Comparison of ENCODE assay signal across 8 cellular contexts in the genomic region with DNA sequence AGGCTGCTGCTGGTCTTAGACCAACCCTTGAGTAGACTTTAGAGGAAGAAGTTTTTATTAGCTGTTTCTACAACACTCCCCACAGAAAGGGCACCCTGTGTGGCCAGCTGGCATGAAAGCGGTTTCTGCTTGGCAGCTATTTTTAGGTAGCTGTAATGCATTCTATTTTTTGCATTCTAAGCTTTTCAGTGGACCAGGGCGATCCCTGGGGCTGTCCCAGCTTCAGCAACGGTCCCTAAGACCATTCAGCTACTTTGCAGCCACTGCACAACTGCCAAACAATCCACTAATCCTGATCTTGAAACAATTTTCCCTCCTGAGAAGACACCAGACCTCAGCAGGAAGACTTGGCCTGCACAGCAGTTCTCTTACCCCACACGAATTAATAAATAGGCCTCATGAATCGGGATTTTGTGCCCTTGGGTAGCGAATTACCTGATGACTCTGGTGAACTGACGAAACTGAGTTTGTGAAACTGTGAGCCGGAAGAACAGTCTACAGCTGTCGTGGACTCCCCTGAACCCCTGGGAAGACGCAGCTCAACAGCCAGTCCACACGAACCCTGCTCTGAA. TPM values are rescaled to one million over a fixed set of nuclear protein-coding genes. Genes with fewer than 3 reads are reported as not detected.
DNase-seq lines count a peak whose midpoint lies in the region; ATAC-seq and TF ChIP-seq lines count a peak whose summit lies in the region.

No MANE protein-coding gene starts in this region.

- H3K9me3 Mint-ChIP-seq in osteocyte (ENCODE audit: unreplicated experiment), result no peaks in the 10 kb centered on the region
- H3K9me3 Mint-ChIP-seq in stimulated activated effector memory CD8-positive, alpha-beta T cell treated with anti-CD3 and anti-CD28 coated beads, Interleukin-12 subunit alpha, Interleukin-12 subunit beta, amount 100 ng/mL, for 72 hours, result no peaks in the 10 kb centered on the region
- H3K9me3 Mint-ChIP-seq in activated T-cell treated with anti-CD3 and anti-CD28 coated beads, Interleukin-2, amount 50 U/mL, for 4 hours, result no peaks in the 10 kb centered on the region

- no peaks in the 10 kb centered on the region for H3K4me1 Mint-ChIP-seq in osteocyte (ENCODE audit: unreplicated experiment)
- H3K4me1 Mint-ChIP-seq in stimulated activated effector memory CD8-positive, alpha-beta T cell treated with anti-CD3 and anti-CD28 coated beads, Interleukin-12 subunit alpha, Interleukin-12 subunit beta, amount 100 ng/mL, for 72 hours, result peaks cover 15% of the 10 kb centered on the region
- H3K4me1 Mint-ChIP-seq in activated T-cell treated with anti-CD3 and anti-CD28 coated beads, Interleukin-2, amount 50 U/mL, for 4 hours (ENCODE audit: low read depth), result peaks cover 12% of the 10 kb centered on the region

- no peak overlapping the region for H3K4me3 Mint-ChIP-seq in osteocyte (ENCODE audit: unreplicated experiment)
- H3K4me3 Mint-ChIP-seq in stimulated activated effector memory CD8-positive, alpha-beta T cell treated with anti-CD3 and anti-CD28 coated beads, Interleukin-12 subunit alpha, Interleukin-12 subunit beta, amount 100 ng/mL, for 72 hours, result no peak overlapping the region
- no peak overlapping the region for H3K4me3 Mint-ChIP-seq in activated T-cell treated with anti-CD3 and anti-CD28 coated beads, Interleukin-2, amount 50 U/mL, for 4 hours

- no peaks in the 10 kb centered on the region for H3K36me3 Mint-ChIP-seq in osteocyte (ENCODE audit: unreplicated experiment)
- H3K36me3 Mint-ChIP-seq in stimulated activated effector memory CD8-positive, alpha-beta T cell treated with anti-CD3 and anti-CD28 coated beads, Interleukin-12 subunit alpha, Interleukin-12 subunit beta, amount 100 ng/mL, for 72 hours, result no peaks in the 10 kb centered on the region
- no peaks in the 10 kb centered on the region for H3K36me3 Mint-ChIP-seq in activated T-cell treated with anti-CD3 and anti-CD28 coated beads, Interleukin-2, amount 50 U/mL, for 4 hours (ENCODE audit: insufficient read depth)

- H3K27me3 Mint-ChIP-seq in osteocyte (ENCODE audit: unreplicated experiment), result peaks cover 9% of the 10 kb centered on the region
- H3K27me3 Mint-ChIP-seq in activated T-cell treated with anti-CD3 and anti-CD28 coated beads, Interleukin-2, amount 50 U/mL, for 4 hours (ENCODE audit: low read depth), result no peaks in the 10 kb centered on the region

- TF ChIP-seq CTCF in osteocyte (IDR thresholded peaks at IDR 0.05), result no peak

- H3K27ac Mint-ChIP-seq in osteocyte (ENCODE audit: unreplicated experiment), result no peak overlapping the region
- H3K27ac Mint-ChIP-seq in stimulated activated effector memory CD8-positive, alpha-beta T cell treated with anti-CD3 and anti-CD28 coated beads, Interleukin-12 subunit alpha, Interleukin-12 subunit beta, amount 100 ng/mL, for 72 hours, result no peak overlapping the region

- peak; percentile 85 for ATAC-seq in GM18511 (IDR thresholded peaks at IDR 0.05; ENCODE audit: unreplicated experiment)
- ATAC-seq in HG02623 (IDR thresholded peaks at IDR 0.05; ENCODE audit: unreplicated experiment), result peak; percentile 82
- ATAC-seq in stimulated activated effector memory CD8-positive, alpha-beta T cell treated with anti-CD3 and anti-CD28 coated beads, Interleukin-12 subunit alpha, Interleukin-12 subunit beta, amount 100 ng/mL, for 72 hours, result no peak
- no peak for ATAC-seq in activated T-cell treated with anti-CD3 and anti-CD28 coated beads, Interleukin-2, amount 50 U/mL, for 4 hours

- DNase-seq in NOMO-1 treated with DMSO at 0.1 percent for 48 hours (lab: John Stamatoyannopoulos, UW; ENCODE audit: unreplicated experiment) (peak; percentile 95), inferior parietal cortex (ENCODE audit: extremely low spot score) (peak; percentile 27), osteocyte (ENCODE audit: extremely low spot score, unreplicated experiment) (no peak), NCI-H2029 treated with DMSO at 0.1 percent for 48 hours (lab: John Stamatoyannopoulos, UW) (no peak)
- DNase-seq in stimulated activated effector memory CD8-positive, alpha-beta T cell treated with anti-CD3 and anti-CD28 coated beads, Interleukin-12 subunit alpha, Interleukin-12 subunit beta, amount 100 ng/mL, for 72 hours (ENCODE audit: low spot score in 2 of 2), result no peak
- no peak for DNase-seq in activated T-cell treated with anti-CD3 and anti-CD28 coated beads, Interleukin-2, amount 50 U/mL, for 4 hours

RNA-seq across cellular contexts. Expression of gene TFRC, which starts 14.6 kb away (rescaled TPM):
- 80.0 and 84.6 TPM in 2 replicates for total RNA-seq in osteocyte
- 100 to 1,000 TPM; 529 to 568 (median 554) TPM for total RNA-seq in activated T-cell treated with anti-CD3 and anti-CD28 coated beads, Interleukin-2, amount 50 U/mL, for 4 hours

Comparison
In these comparisons a context has a peak if more than half of its experiments do, and no peak if none do; other contexts are left out.
1. ATAC-seq: peak in GM18511 (single experiment) and HG02623 (single experiment); none in stimulated activated effector memory CD8-positive, alpha-beta T cell treated with anti-CD3 and anti-CD28 coated beads, Interleukin-12 subunit alpha, Interleukin-12 subunit beta, amount 100 ng/mL, for 72 hours (single experiment) and activated T-cell treated with anti-CD3 and anti-CD28 coated beads, Interleukin-2, amount 50 U/mL, for 4 hours (0 of 2).
2. DNase-seq: peak in NOMO-1 treated with DMSO at 0.1 percent for 48 hours (single experiment) and inferior parietal cortex (single experiment); none in osteocyte (single experiment), stimulated activated effector memory CD8-positive, alpha-beta T cell treated with anti-CD3 and anti-CD28 coated beads, Interleukin-12 subunit alpha, Interleukin-12 subunit beta, amount 100 ng/mL, for 72 hours (0 of 2), NCI-H2029 treated with DMSO at 0.1 percent for 48 hours (single experiment) and activated T-cell treated with anti-CD3 and anti-CD28 coated beads, Interleukin-2, amount 50 U/mL, for 4 hours (single experiment).